28 cellular contexts compared by ENCODE assay signal in genomic region chr3:85725809-85726208, GRCh38.
"Had no signal": no experiment of that assay in that cellular context is flagged by ENCODE, and none has a peak within 500 bp of the region (broad histone marks: within the 10 kb centered on the region; RNA-seq: fewer than 3 reads in every experiment).

No MANE protein-coding gene starts in this region.

- H3K27me3 ChIP-seq: colonic mucosa, gastrocnemius medialis, neutrophil, right atrium auricular region, sigmoid colon, testis, tibial artery had no signal

- H3K4me1 Mint-ChIP-seq: endodermal cell; mesothelial cell of epicardium; naive B cell; neural crest cell; stimulated activated effector memory CD8-positive, alpha-beta T cell treated with anti-CD3 and anti-CD28 coated beads, Interleukin-12 subunit alpha, Interleukin-12 subunit beta, amount 100 ng/mL, for 72 hours had no signal

- H3K9me3 Mint-ChIP-seq: type B pancreatic cell had no signal

- H3K27ac ChIP-seq: colonic mucosa, gastrocnemius medialis, neutrophil, parathyroid adenoma, prostate gland, right atrium auricular region, sigmoid colon, testis, tibial artery had no signal

- FAIRE-seq: keratinocyte had no signal

- H2AFZ ChIP-seq: parathyroid adenoma had no signal

- H3K4me1 ChIP-seq: colonic mucosa, gastrocnemius medialis, parathyroid adenoma, prostate gland, right atrium auricular region, sigmoid colon, testis, tibial artery had no signal

- H3K9me3 ChIP-seq: colonic mucosa, gastrocnemius medialis, mucosa of descending colon, neutrophil, prostate gland, right atrium auricular region, sigmoid colon, testis, tibial artery had no signal

- H3K9ac ChIP-seq: parathyroid adenoma had no signal

- ATAC-seq: gastrocnemius medialis; left lobe of liver; mucosa of descending colon; natural killer cell treated with Interleukin-12 subunit alpha and Interleukin-12 subunit beta and Interleukin-15 and Interleukin-18, amount 100 ng/mL, for 72 hours; stimulated activated effector memory CD8-positive, alpha-beta T cell treated with anti-CD3 and anti-CD28 coated beads, Interleukin-12 subunit alpha, Interleukin-12 subunit beta, amount 100 ng/mL, for 72 hours; stimulated activated naive CD8-positive, alpha-beta T cell treated with anti-CD3 and anti-CD28 coated beads, Interleukin-15, Interleukin-2, amounts not matched to agents 100 U/mL and 50 U/mL, for 24 hours had no signal

- H3K79me2 ChIP-seq: parathyroid adenoma had no signal

- H3K4me3 Mint-ChIP-seq: dendritic cell treated with granulocyte-macrophage colony-stimulating factor and Interleukin-4, amounts not matched to agents 40 ng/mL and 50 ng/mL, for 4 days; endodermal cell; mesothelial cell of epicardium; naive B cell; natural killer cell treated with Interleukin-12 subunit alpha and Interleukin-12 subunit beta and Interleukin-15 and Interleukin-18, amount 100 ng/mL, for 72 hours; neural crest cell; stimulated activated effector memory CD8-positive, alpha-beta T cell treated with anti-CD3 and anti-CD28 coated beads, Interleukin-12 subunit alpha, Interleukin-12 subunit beta, amount 100 ng/mL, for 72 hours; type B pancreatic cell had no signal

- H3K4me3 ChIP-seq: colonic mucosa, gastrocnemius medialis, lung, mucosa of descending colon, prostate gland, right atrium auricular region, sigmoid colon, testis, tibial artery had no signal

- DNase-seq: colonic mucosa; effector CD8-positive, alpha-beta T cell; endodermal cell; gastrocnemius medialis; head of caudate nucleus; mesenchymal stem cell; mucosa of descending colon; naive B cell; sigmoid colon; stimulated activated CD4-positive, alpha-beta T cell treated with anti-CD3 and anti-CD28 coated beads, Interleukin-2, amount 100 ng/mL, for 24 hours; stimulated activated CD4-positive, alpha-beta T cell treated with anti-CD3 and anti-CD28 coated beads, Interleukin-4, amount 100 ng/mL, for 24 hours; stimulated activated naive CD8-positive, alpha-beta T cell treated with anti-CD3 and anti-CD28 coated beads, Interleukin-15, Interleukin-2, amounts not matched to agents 100 U/mL and 50 U/mL, for 24 hours; substantia nigra; testis; tibial artery had no signal

- H3K27ac Mint-ChIP-seq: dendritic cell treated with granulocyte-macrophage colony-stimulating factor and Interleukin-4, amounts not matched to agents 40 ng/mL and 50 ng/mL, for 4 days; endodermal cell; mesothelial cell of epicardium; naive B cell; natural killer cell treated with Interleukin-12 subunit alpha and Interleukin-12 subunit beta and Interleukin-15 and Interleukin-18, amount 100 ng/mL, for 72 hours; stimulated activated effector memory CD8-positive, alpha-beta T cell treated with anti-CD3 and anti-CD28 coated beads, Interleukin-12 subunit alpha, Interleukin-12 subunit beta, amount 100 ng/mL, for 72 hours; type B pancreatic cell had no signal

- H3K27me3 Mint-ChIP-seq: dendritic cell treated with granulocyte-macrophage colony-stimulating factor and Interleukin-4, amounts not matched to agents 40 ng/mL and 50 ng/mL, for 4 days; naive B cell; natural killer cell treated with Interleukin-12 subunit alpha and Interleukin-12 subunit beta and Interleukin-15 and Interleukin-18, amount 100 ng/mL, for 72 hours; type B pancreatic cell had no signal

- H3K36me3 ChIP-seq: colonic mucosa, gastrocnemius medialis, neutrophil, prostate gland, right atrium auricular region, sigmoid colon, tibial artery had no signal

- H3K36me3 Mint-ChIP-seq: mesothelial cell of epicardium; naive B cell; natural killer cell treated with Interleukin-12 subunit alpha and Interleukin-12 subunit beta and Interleukin-15 and Interleukin-18, amount 100 ng/mL, for 72 hours; stimulated activated effector memory CD8-positive, alpha-beta T cell treated with anti-CD3 and anti-CD28 coated beads, Interleukin-12 subunit alpha, Interleukin-12 subunit beta, amount 100 ng/mL, for 72 hours; type B pancreatic cell had no signal
